7 cellular contexts compared by ENCODE assay signal in genomic region chr14:77123381-77124344, GRCh38. TPM values are rescaled to one million over a fixed set of nuclear protein-coding genes. Genes with fewer than 3 reads are reported as not detected.
DNase-seq lines count a peak whose midpoint lies in the region; ATAC-seq, FAIRE-seq and TF ChIP-seq lines count a peak whose summit lies in the region.

No MANE protein-coding gene starts in this region.

- no peak overlapping the region; a peak in 1 of 7 replicates for H3K27ac Mint-ChIP-seq in H9

- no peak overlapping the region for H3K4ac ChIP-seq in H9 (ENCODE audit: low read depth, low read length)

- no peaks in the 10 kb centered on the region for H3K79me2 ChIP-seq in H9 (ENCODE audit: insufficient read depth, low read length)

- H2AK5ac ChIP-seq in H9 (ENCODE audit: insufficient read length, low read length), result no peak overlapping the region

- POLR2A ChIA-PET in GM10248 (lab: Yijun Ruan, JAX), result interaction anchor here (1.0 kb wide), 2 partner anchors 12 to 37 kb away, joined by 3 read pairs; no protein-coding TSS in a partner anchor

- H3K27ac ChIP-seq in H9 (ENCODE audit: insufficient read length, low read depth, low read length), result no peak overlapping the region
- H3K27ac ChIP-seq in pancreas, result peak overlapping the region in 2 of 4 donors; percentile 3 to 33

- H3K14ac ChIP-seq in H9 (ENCODE audit: insufficient read depth, low read length), result no peak overlapping the region

- H3K4me3 Mint-ChIP-seq in H9, result peak overlapping the region; percentile 69 to 75

- H3K18ac ChIP-seq in H9 (ENCODE audit: insufficient read length, low read depth, low read length), result no peak overlapping the region

- peaks cover 8% of the 10 kb centered on the region for H3K23me2 ChIP-seq in H9 (ENCODE audit: insufficient read length, low read depth, low read length, poor library complexity, severe bottlenecking)

- DNase-seq in H9 (peak; percentile 46), NCI-H510A (lab: John Stamatoyannopoulos, UW) (peak; percentile 92), epithelial cell of esophagus (ENCODE audit: low read depth) (peak; percentile 97), pancreas (peak; percentile 86 to 96 (median 93)), GM10248 (ENCODE audit: extremely low spot score) (no peak), NOMO-1 treated with DMSO at 0.1 percent for 48 hours (lab: John Stamatoyannopoulos, UW; ENCODE audit: unreplicated experiment) (no peak)

- H3K4me1 Mint-ChIP-seq in H9, result peaks cover 53 to 56% of the 10 kb centered on the region in 2 experiments

- H3K9ac ChIP-seq in H9 (ENCODE audit: extremely low read depth, insufficient read length, low read length), result no peak overlapping the region

- no peak overlapping the region for H3T11ph ChIP-seq in H9 (ENCODE audit: low read length)

- H3K9me3 ChIP-seq in H9 (ENCODE audit: control insufficient read depth, low read depth, low read length) (no peaks in the 10 kb centered on the region), pancreas (no peaks in the 10 kb centered on the region)

- H4K8ac ChIP-seq in H9 (replicated peaks; ENCODE audit: insufficient read length, low read depth, low read length), result no peak overlapping the region

- H2BK12ac ChIP-seq in H9 (ENCODE audit: insufficient read length, low read depth, low read length), result no peak overlapping the region

- peaks cover 0 to 4% (median 0%) of the 10 kb centered on the region in 3 donors for H3K36me3 ChIP-seq in pancreas

- intact Hi-C loops in pancreas (cut with DNase I), result no loop called here

- no peak overlapping the region for H2BK20ac ChIP-seq in H9 (ENCODE audit: low read depth, low read length, poor library complexity, severe bottlenecking)

- H4K20me1 ChIP-seq in H9 (ENCODE audit: control insufficient read depth, insufficient read depth, insufficient read length), result no peaks in the 10 kb centered on the region

- H3K4me2 ChIP-seq in H9 (ENCODE audit: insufficient read depth, insufficient read length, low read length), result peak overlapping the region; percentile 63

- H2BK120ac ChIP-seq in H9 (ENCODE audit: low read depth, low read length, poor library complexity, severe bottlenecking), result no peak overlapping the region

- no peak overlapping the region for H4K5ac ChIP-seq in H9 (ENCODE audit: insufficient read length, low read depth, low read length)

- H4K91ac ChIP-seq in H9 (ENCODE audit: insufficient read length, low read depth, low read length), result no peak overlapping the region

- H3K23ac ChIP-seq in H9 (ENCODE audit: insufficient read length, low read depth, low read length), result no peak overlapping the region

- no peak overlapping the region for H2BK5ac ChIP-seq in H9 (ENCODE audit: insufficient read length, low read length)

- H2BK15ac ChIP-seq in H9 (ENCODE audit: low read depth, low read length), result no peak overlapping the region

- CTCF ChIA-PET in GM10248 (lab: Yijun Ruan, JAX), result interaction anchor here (0.6 to 5.8 kb wide), 42 partner anchors 9 to 583 kb away, joined by 3 to 68 read pairs (median 5); partner anchors contain the start of genes CIPC, GSTZ1 and POMT2

- H3K4me1 ChIP-seq in H9 (ENCODE audit: insufficient read depth, low read length), result peaks cover 18% of the 10 kb centered on the region; the same call in 1 of the 2 replicates
- peaks cover 13 to 20% (median 15%) of the 10 kb centered on the region in 3 donors for H3K4me1 ChIP-seq in pancreas

- H3K9me3 Mint-ChIP-seq in H9, result no peaks in the 10 kb centered on the region; a peak in 2 of 5 replicates

- H2AFZ ChIP-seq in H9 (ENCODE audit: low read length), result no peak overlapping the region

- peaks cover 0 to 8% (median 2%) of the 10 kb centered on the region in 3 experiments; a peak in 4 of 7 replicates for H3K36me3 Mint-ChIP-seq in H9 (ENCODE audit: insufficient read depth in 1 of 3, low read depth in 3 of 3)

- H3K27me3 ChIP-seq in H9 (ENCODE audit: insufficient read depth, low read length) (no peaks in the 10 kb centered on the region), pancreas (no peaks in the 10 kb centered on the region)

- TF ChIP-seq CTCF in H9 (conservative IDR thresholded peaks at IDR 0.05) (no peak), epithelial cell of esophagus (IDR thresholded peaks at IDR 0.05; ENCODE audit: insufficient read depth, low read depth, low read length, missing control alignments) (no peak), pancreas (IDR thresholded peaks at IDR 0.05) (no peak), GM10248 (IDR thresholded peaks at IDR 0.05; ENCODE audit: control extremely low read depth, extremely low read depth, low read depth, missing control alignments) (no peak)

- no peaks in the 10 kb centered on the region for H3K79me1 ChIP-seq in H9 (ENCODE audit: insufficient read depth, low read depth, low read length, poor library complexity, severe bottlenecking)

- ATAC-seq in pancreas (peak; percentile 91 to 93 (median 92)), HG02588 (IDR thresholded peaks at IDR 0.05; ENCODE audit: unreplicated experiment) (no peak)

- no CpG with 5 or more reads among the region's 9 CpGs for WGBS in H9 (ENCODE audit: extremely low coverage, insufficient read length, low lambda C conversion rate)
- WGBS in pancreas, 2 donors, result 62 to 64% methylated on average over 9 of the region's 9 CpGs

- H3K4me3 ChIP-seq in epithelial cell of esophagus (ENCODE audit: low read length) (peak overlapping the region; percentile 48), pancreas (no peak overlapping the region)

- H3K56ac ChIP-seq in H9 (ENCODE audit: insufficient read length, low read depth, low read length), result no peak overlapping the region

- no peak for FAIRE-seq in pancreas (lab: Jason Lieb, UNC)

- peaks cover 19% of the 10 kb centered on the region for H3K27me3 Mint-ChIP-seq in H9 (ENCODE audit: low read depth)

RNA-seq across cellular contexts. Expression of gene ZDHHC22, which starts 17.9 kb away (rescaled TPM):
- total RNA-seq in H9 (2021) (11.3 and 11.9 TPM in 2 replicates), pancreas (under 1 TPM in 1 of 6 donors, not detected in 5; 0.04 TPM)
- under 1 TPM; 0.04 to 0.19 TPM for polyA plus RNA-seq in pancreas

RNA-seq across cellular contexts. Expression of gene CIPC, which starts 25.6 kb away (rescaled TPM):
- total RNA-seq in H9 (2021) (22.2 and 23.4 TPM in 2 replicates), pancreas (10 to 100 TPM in 1 of 6 donors, 1 to 10 TPM in 5; 5.9 to 12.6 (median 8.0) TPM)
- 1 to 10 TPM; 2.7 to 6.7 TPM for polyA plus RNA-seq in pancreas

RNA-seq across cellular contexts. Expression of gene TMEM63C, which starts 57.9 kb away (rescaled TPM):
- total RNA-seq in H9 (2021) (1.7 and 2.2 TPM in 2 replicates), pancreas (1 to 10 TPM; 2.8 to 6.8 (median 3.3) TPM)
- 10 to 100 TPM in 1 of 2 donors, 1 to 10 TPM in 1; 5.4 to 10.6 TPM for polyA plus RNA-seq in pancreas

Comparison
In these comparisons a context has a peak if more than half of its experiments do, and no peak if none do; other contexts are left out.
1. DNase-seq: peak in H9 (single experiment), NCI-H510A (single experiment), epithelial cell of esophagus (single experiment) and pancreas (6 of 6); none in GM10248 (single experiment) and NOMO-1 treated with DMSO at 0.1 percent for 48 hours (single experiment).
2. RNA of gene ZDHHC22, which starts 17.9 kb away (total RNA-seq): 11.3 to 11.9 TPM in H9; 0.04 TPM in pancreas; every median in the first group is over 10 times any median in the second.